ENCODE assay signal across 1 cellular context in the genomic region with DNA sequence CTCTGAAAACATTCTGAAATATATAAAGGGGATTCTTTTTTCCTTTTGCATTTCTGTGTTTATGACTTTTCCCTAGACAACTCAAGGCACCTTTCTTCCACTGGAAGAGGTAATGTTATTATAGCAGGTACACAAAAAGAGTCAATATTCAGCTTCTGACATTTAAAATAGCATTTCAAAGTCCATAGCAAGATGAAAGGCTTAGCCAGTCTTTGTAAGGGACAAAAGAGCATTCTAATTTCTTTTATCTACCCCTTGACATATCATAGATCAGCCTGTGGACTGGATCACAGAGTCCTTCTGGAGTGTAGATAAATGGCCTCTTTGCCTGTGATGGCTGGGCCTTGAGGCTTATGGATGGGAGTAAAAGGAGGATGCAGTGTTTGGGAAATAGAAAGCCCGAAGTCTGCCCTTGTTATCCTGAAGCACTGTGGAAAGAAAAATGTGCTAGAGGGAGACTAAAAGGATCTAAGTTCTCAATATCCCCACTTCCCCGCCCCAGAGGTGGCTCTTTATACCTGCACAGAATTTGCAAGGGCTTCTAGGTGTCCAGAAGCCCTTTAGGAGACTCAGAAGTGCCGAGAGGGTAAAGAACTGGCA.
TF ChIP-seq lines count a peak whose summit lies in the region.

No MANE protein-coding gene starts in this region.

TF ChIP-seq in IMR-90, 13 proteins besides CTCF, POLR2A, EP300 and RAD21:
- no peak for TF ChIP-seq BHLHE40 (IDR thresholded peaks at IDR 0.05; ENCODE audit: low read depth, low read length)
- TF ChIP-seq SMC3 (IDR thresholded peaks at IDR 0.05; ENCODE audit: low read depth, low read length) = no peak
- no peak for TF ChIP-seq FOS (IDR thresholded peaks at IDR 0.05; ENCODE audit: low read depth, low read length)
- no peak for TF ChIP-seq RCOR1 (IDR thresholded peaks at IDR 0.05; ENCODE audit: insufficient replicate concordance, low read length)
- TF ChIP-seq NFE2L2 (IDR thresholded peaks at IDR 0.05; ENCODE audit: low read depth, low read length) = no peak
- no peak for TF ChIP-seq MAZ (IDR thresholded peaks at IDR 0.05; ENCODE audit: borderline replicate concordance, low read depth, low read length)
- no peak for TF ChIP-seq RFX5 (IDR thresholded peaks at IDR 0.05; ENCODE audit: low read depth, low read length)
- TF ChIP-seq, protein P1, sequence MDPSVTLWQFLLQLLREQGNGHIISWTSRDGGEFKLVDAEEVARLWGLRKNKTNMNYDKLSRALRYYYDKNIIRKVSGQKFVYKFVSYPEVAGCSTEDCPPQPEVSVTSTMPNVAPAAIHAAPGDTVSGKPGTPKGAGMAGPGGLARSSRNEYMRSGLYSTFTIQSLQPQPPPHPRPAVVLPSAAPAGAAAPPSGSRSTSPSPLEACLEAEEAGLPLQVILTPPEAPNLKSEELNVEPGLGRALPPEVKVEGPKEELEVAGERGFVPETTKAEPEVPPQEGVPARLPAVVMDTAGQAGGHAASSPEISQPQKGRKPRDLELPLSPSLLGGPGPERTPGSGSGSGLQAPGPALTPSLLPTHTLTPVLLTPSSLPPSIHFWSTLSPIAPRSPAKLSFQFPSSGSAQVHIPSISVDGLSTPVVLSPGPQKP (IDR thresholded peaks at IDR 0.05; ENCODE audit: borderline replicate concordance, low read depth, low read length) = no peak
- TF ChIP-seq MXI1 (IDR thresholded peaks at IDR 0.05; ENCODE audit: borderline replicate concordance, low read depth, low read length) = no peak
